In the genomic region with DNA sequence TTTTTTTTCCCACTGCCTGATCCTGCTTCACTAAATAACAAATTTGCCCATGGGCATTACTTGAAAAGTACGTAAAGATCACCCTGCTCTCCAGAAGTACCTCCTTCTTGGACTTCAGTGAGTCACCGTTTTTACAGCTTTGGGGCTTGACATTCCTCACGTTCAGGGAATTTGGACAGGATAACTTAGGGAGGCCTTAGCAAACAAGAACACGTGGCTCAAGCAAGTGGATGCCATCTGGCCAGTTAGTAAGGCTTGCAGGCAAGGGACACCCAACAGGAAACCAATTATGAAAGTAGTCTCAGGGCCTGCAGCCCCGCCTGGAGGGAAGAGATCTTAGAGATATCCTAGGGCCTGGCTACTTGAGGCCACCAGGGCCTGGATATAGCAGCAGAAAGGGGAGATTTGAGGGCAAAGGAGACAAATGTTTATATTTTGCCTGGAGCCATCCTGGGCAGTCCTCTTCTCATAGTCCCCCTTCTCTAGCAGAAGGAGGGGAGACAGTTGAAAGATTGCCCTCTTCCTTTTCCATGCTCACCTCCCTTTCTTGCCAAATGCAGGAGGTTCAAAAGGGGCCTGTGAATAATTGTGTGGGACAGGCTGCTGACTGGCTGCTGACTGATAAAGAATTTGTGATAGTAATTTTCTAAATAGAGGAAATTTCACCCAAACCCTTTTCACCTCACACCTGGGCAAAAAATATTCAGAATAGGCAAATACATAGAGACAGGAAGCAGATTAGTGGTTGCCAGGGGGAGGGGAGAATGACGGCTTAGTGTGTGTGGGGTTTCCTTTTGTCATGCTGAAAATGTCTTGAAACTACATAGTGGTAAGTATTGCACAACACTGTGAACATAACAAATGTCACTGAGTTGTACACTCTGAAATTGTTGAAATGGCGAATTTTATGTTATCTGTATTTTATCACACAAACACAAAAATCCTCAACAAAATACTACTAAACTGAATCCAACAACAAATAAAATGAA, we compare ENCODE assay signal across 1 cellular context.
TF ChIP-seq lines count a peak whose summit lies in the region.

No MANE protein-coding gene starts in this region.

TF ChIP-seq in K562, 482 proteins besides CTCF, POLR2A, EP300 and RAD21 (continued from another document and continues in another):
- TF ChIP-seq, protein P1, sequence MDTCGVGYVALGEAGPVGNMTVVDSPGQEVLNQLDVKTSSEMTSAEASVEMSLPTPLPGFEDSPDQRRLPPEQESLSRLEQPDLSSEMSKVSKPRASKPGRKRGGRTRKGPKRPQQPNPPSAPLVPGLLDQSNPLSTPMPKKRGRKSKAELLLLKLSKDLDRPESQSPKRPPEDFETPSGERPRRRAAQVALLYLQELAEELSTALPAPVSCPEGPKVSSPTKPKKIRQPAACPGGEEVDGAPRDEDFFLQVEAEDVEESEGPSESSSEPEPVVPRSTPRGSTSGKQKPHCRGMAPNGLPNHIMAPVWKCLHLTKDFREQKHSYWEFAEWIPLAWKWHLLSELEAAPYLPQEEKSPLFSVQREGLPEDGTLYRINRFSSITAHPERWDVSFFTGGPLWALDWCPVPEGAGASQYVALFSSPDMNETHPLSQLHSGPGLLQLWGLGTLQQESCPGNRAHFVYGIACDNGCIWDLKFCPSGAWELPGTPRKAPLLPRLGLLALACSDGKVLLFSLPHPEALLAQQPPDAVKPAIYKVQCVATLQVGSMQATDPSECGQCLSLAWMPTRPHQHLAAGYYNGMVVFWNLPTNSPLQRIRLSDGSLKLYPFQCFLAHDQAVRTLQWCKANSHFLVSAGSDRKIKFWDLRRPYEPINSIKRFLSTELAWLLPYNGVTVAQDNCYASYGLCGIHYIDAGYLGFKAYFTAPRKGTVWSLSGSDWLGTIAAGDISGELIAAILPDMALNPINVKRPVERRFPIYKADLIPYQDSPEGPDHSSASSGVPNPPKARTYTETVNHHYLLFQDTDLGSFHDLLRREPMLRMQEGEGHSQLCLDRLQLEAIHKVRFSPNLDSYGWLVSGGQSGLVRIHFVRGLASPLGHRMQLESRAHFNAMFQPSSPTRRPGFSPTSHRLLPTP (IDR thresholded peaks at IDR 0.05; ENCODE audit: borderline replicate concordance, extremely low read depth, insufficient read length) = no peak
- TF ChIP-seq, protein P2, sequence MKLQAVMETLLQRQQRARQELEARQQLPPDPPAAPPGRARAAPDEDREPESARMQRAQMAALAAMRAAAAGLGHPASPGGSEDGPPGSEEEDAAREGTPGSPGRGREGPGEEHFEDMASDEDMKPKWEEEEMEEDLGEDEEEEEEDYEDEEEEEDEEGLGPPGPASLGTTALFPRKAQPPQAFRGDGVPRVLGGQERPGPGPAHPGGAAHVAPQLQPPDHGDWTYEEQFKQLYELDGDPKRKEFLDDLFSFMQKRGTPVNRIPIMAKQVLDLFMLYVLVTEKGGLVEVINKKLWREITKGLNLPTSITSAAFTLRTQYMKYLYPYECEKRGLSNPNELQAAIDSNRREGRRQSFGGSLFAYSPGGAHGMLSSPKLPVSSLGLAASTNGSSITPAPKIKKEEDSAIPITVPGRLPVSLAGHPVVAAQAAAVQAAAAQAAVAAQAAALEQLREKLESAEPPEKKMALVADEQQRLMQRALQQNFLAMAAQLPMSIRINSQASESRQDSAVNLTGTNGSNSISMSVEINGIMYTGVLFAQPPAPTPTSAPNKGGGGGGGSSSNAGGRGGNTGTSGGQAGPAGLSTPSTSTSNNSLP (IDR thresholded peaks at IDR 0.05; ENCODE audit: borderline replicate concordance, low read depth, low read length) = no peak
- TF ChIP-seq GATA2 (CRISPR knock-in tag; IDR thresholded peaks at IDR 0.05) (peak; percentile 77), SIX5 (IDR thresholded peaks at IDR 0.05; ENCODE audit: borderline replicate concordance in 1 of 2, insufficient read depth in 1 of 2, low read depth in 1 of 2, low read length in 2 of 2) (no peak), CREBBP (IDR thresholded peaks at IDR 0.05; ENCODE audit: low read depth, low read length) (no peak), TCF7 (IDR thresholded peaks at IDR 0.05; ENCODE audit: borderline replicate concordance) (no peak), TSC22D4 (tag; IDR thresholded peaks at IDR 0.05) (no peak), ZKSCAN1 (IDR thresholded peaks at IDR 0.05; ENCODE audit: low read depth, low read length) (no peak), L3MBTL2 (IDR thresholded peaks at IDR 0.05) (peak; percentile 89), ZNF766 (CRISPR knock-in tag; conservative IDR thresholded peaks at IDR 0.05) (peak; percentile 78), ZNF263 (CRISPR knock-in tag; IDR thresholded peaks at IDR 0.05; ENCODE audit: borderline replicate concordance) (no peak), TAL1 (IDR thresholded peaks at IDR 0.05) (no peak), ELF4 (CRISPR knock-in tag; IDR thresholded peaks at IDR 0.05) (no peak), RNF2 (IDR thresholded peaks at IDR 0.05) (peak; percentile 46; the same call in 1 of the 2 replicates), ZNF551 (CRISPR knock-in tag; IDR thresholded peaks at IDR 0.05) (no peak), FIP1L1 (IDR thresholded peaks at IDR 0.05; ENCODE audit: low read depth, low read length, poor library complexity, severe bottlenecking) (no peak), ZNF175 (CRISPR knock-in tag; IDR thresholded peaks at IDR 0.05; ENCODE audit: low read depth) (peak; percentile 59; the same call in 1 of the 2 replicates), ZEB2 (IDR thresholded peaks at IDR 0.05) (no peak), ZNF507 (tag; conservative IDR thresholded peaks at IDR 0.05) (no peak), ATF1 (CRISPR knock-in tag; IDR thresholded peaks at IDR 0.05) (no peak), ATF1 (tag; IDR thresholded peaks at IDR 0.05) (no peak), SREBF2 (CRISPR knock-in tag; IDR thresholded peaks at IDR 0.05) (no peak), ZKSCAN8 (CRISPR knock-in tag; IDR thresholded peaks at IDR 0.05) (0 out of 2 replicates have a peak, but pooled peaks have one; percentile 49), EWSR1 (IDR thresholded peaks at IDR 0.05; ENCODE audit: borderline replicate concordance, low read depth, partially characterized antibody) (no peak), CEBPG (CRISPR knock-in tag; IDR thresholded peaks at IDR 0.05) (no peak), CEBPG (tag; conservative IDR thresholded peaks at IDR 0.05 in 1 of 2, IDR thresholded peaks at IDR 0.05 in 1 of 2) (peak; percentile 94 to 97)
- TF ChIP-seq, protein P3, sequence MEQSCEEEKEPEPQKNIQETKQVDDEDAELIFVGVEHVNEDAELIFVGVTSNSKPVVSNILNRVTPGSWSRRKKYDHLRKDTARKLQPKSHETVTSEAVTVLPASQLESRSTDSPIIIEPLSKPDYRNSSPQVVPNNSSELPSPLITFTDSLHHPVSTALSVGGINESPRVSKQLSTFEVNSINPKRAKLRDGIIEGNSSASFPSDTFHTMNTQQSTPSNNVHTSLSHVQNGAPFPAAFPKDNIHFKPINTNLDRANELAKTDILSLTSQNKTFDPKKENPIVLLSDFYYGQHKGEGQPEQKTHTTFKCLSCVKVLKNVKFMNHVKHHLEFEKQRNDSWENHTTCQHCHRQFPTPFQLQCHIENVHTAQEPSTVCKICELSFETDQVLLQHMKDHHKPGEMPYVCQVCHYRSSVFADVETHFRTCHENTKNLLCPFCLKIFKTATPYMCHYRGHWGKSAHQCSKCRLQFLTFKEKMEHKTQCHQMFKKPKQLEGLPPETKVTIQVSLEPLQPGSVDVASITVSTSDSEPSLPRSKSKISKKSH (CRISPR knock-in tag; IDR thresholded peaks at IDR 0.05) = no peak
- TF ChIP-seq, protein P4, sequence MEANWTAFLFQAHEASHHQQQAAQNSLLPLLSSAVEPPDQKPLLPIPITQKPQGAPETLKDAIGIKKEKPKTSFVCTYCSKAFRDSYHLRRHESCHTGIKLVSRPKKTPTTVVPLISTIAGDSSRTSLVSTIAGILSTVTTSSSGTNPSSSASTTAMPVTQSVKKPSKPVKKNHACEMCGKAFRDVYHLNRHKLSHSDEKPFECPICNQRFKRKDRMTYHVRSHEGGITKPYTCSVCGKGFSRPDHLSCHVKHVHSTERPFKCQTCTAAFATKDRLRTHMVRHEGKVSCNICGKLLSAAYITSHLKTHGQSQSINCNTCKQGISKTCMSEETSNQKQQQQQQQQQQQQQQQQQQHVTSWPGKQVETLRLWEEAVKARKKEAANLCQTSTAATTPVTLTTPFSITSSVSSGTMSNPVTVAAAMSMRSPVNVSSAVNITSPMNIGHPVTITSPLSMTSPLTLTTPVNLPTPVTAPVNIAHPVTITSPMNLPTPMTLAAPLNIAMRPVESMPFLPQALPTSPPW (CRISPR knock-in tag; IDR thresholded peaks at IDR 0.05) = peak; percentile 38; the same call in 1 of the 2 replicates
- TF ChIP-seq, protein P5, sequence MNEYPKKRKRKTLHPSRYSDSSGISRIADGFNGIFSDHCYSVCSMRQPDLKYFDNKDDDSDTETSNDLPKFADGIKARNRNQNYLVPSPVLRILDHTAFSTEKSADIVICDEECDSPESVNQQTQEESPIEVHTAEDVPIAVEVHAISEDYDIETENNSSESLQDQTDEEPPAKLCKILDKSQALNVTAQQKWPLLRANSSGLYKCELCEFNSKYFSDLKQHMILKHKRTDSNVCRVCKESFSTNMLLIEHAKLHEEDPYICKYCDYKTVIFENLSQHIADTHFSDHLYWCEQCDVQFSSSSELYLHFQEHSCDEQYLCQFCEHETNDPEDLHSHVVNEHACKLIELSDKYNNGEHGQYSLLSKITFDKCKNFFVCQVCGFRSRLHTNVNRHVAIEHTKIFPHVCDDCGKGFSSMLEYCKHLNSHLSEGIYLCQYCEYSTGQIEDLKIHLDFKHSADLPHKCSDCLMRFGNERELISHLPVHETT (CRISPR knock-in tag; conservative IDR thresholded peaks at IDR 0.05 in 1 of 2, IDR thresholded peaks at IDR 0.05 in 1 of 2) = peak in 1 of 2 experiments; percentile 72; a peak in 2 of 4 replicates
- TF ChIP-seq, protein P6, sequence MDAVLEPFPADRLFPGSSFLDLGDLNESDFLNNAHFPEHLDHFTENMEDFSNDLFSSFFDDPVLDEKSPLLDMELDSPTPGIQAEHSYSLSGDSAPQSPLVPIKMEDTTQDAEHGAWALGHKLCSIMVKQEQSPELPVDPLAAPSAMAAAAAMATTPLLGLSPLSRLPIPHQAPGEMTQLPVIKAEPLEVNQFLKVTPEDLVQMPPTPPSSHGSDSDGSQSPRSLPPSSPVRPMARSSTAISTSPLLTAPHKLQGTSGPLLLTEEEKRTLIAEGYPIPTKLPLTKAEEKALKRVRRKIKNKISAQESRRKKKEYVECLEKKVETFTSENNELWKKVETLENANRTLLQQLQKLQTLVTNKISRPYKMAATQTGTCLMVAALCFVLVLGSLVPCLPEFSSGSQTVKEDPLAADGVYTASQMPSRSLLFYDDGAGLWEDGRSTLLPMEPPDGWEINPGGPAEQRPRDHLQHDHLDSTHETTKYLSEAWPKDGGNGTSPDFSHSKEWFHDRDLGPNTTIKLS (IDR thresholded peaks at IDR 0.05; ENCODE audit: borderline replicate concordance, low read depth) = no peak
